ENCODE assay signal across 8 cellular contexts in the genomic region with DNA sequence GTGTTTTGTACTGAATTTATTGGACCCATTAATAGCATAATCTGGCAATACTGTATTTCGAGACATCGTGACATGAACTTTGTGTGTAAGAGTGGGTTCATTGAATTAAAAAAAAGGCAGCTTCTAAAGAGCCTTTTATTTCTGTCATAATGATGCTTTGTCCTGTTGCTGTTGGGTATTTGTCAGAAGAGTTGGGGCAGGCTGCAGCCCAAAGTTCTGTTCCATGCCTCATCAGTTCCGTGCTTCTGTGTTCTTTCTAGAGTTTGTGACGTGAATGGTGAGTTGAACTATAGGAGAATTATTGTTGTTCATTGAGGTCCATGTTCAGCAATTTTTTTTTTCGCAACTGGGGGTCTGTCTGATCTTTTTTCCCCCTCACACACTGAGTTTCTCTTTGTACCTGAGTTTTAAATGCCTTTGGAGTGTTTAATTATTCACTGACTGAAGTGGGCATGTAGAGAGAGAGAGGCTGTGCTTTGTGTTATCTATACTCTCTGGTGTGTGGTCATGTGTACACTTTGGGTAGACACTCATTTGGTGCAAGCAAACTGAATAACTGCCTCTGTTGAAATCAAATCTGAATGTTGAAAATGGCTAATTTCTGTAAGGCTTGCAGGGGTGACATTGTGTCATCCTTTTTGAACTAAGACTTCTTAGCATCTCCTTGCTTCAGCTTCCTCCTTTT.
DNase-seq lines count a peak whose midpoint lies in the region; ATAC-seq and TF ChIP-seq lines count a peak whose summit lies in the region.

No MANE protein-coding gene starts in this region.

- no peaks in the 10 kb centered on the region for H3K27me3 ChIP-seq in SK-N-SH (ENCODE audit: insufficient read depth)
- H3K27me3 ChIP-seq in hepatocyte: no peaks in the 10 kb centered on the region
- H3K27me3 ChIP-seq in stomach: no peaks in the 10 kb centered on the region
- H3K27me3 ChIP-seq in endodermal cell (ENCODE audit: control insufficient read depth, insufficient read depth, low read length, poor library complexity, severe bottlenecking): no peaks in the 10 kb centered on the region

- H3K4me3 Mint-ChIP-seq in activated B cell treated with CpG ODN at 0.5 μM for 24 hours: peak overlapping the region; percentile 85
- H3K4me3 Mint-ChIP-seq in endodermal cell: no peak overlapping the region

- H3K9ac ChIP-seq in SK-N-SH (peak overlapping the region; percentile 16; the same call in 1 of the 2 replicates), endodermal cell (ENCODE audit: extremely low read depth, low read length, poor library complexity, severe bottlenecking) (no peak overlapping the region)

- H3K9me3 Mint-ChIP-seq in activated B cell treated with CpG ODN at 0.5 μM for 24 hours: peaks cover 6% of the 10 kb centered on the region
- H3K9me3 Mint-ChIP-seq in endodermal cell: no peaks in the 10 kb centered on the region

- H2AFZ ChIP-seq in SK-N-SH (ENCODE audit: low read depth) (0 out of 2 replicates have a peak overlapping the region, but pooled peaks have one; percentile 2), hepatocyte (no peak overlapping the region)

- no peaks in the 10 kb centered on the region for H3K36me3 ChIP-seq in SK-N-SH (replicated peaks in 1 of 2; ENCODE audit: control insufficient read depth in 1 of 2, insufficient read depth in 2 of 2, low read length in 1 of 2)
- no peaks in the 10 kb centered on the region for H3K36me3 ChIP-seq in hepatocyte (replicated peaks; ENCODE audit: insufficient read depth, low read depth)
- no peaks in the 10 kb centered on the region for H3K36me3 ChIP-seq in stomach
- no peaks in the 10 kb centered on the region for H3K36me3 ChIP-seq in endodermal cell (ENCODE audit: control insufficient read depth, insufficient read depth, low read length)

- peaks cover 30% of the 10 kb centered on the region for H3F3A ChIP-seq in SK-N-SH (replicated peaks; ENCODE audit: insufficient read depth)

- H3K4me1 Mint-ChIP-seq in activated B cell treated with CpG ODN at 0.5 μM for 24 hours (peaks cover 89% of the 10 kb centered on the region), endodermal cell (peaks cover 75% of the 10 kb centered on the region)

- H3K4me1 ChIP-seq in SK-N-SH (ENCODE audit: control insufficient read depth in 1 of 2, insufficient read depth in 2 of 2, low read depth in 1 of 2, low read length in 1 of 2) (peaks cover 30 to 80% of the 10 kb centered on the region in 2 experiments), hepatocyte (ENCODE audit: insufficient read depth) (peaks cover 75% of the 10 kb centered on the region), stomach (peaks cover 46 to 93% (median 70%) of the 10 kb centered on the region in 4 donors), endodermal cell (ENCODE audit: control insufficient read depth, insufficient read depth, low read length) (peaks cover 44% of the 10 kb centered on the region)

- H4K20me1 ChIP-seq in SK-N-SH (ENCODE audit: insufficient read depth) (peaks cover 5% of the 10 kb centered on the region; the same call in 1 of the 2 replicates), hepatocyte (ENCODE audit: insufficient read depth, poor library complexity, severe bottlenecking) (no peaks in the 10 kb centered on the region)

- H3K4me2 ChIP-seq in SK-N-SH (peak overlapping the region; percentile 36; the same call in 1 of the 2 replicates), hepatocyte (peak overlapping the region; percentile 73)

- TF ChIP-seq RAD21 in SK-N-SH (IDR thresholded peaks at IDR 0.05; ENCODE audit: low read length): no peak

- no peak for TF ChIP-seq POLR2A in stomach (IDR thresholded peaks at IDR 0.05)

- H3K27me3 Mint-ChIP-seq in activated B cell treated with CpG ODN at 0.5 μM for 24 hours (no peaks in the 10 kb centered on the region), endodermal cell (ENCODE audit: insufficient read depth) (no peaks in the 10 kb centered on the region)

- intact Hi-C loops in activated B cell treated with CpG ODN at 0.5 μM for 24 hours (cut with micrococcal nuclease): loop anchor here (1.0 to 5.0 kb wide), 6 partner anchors 8 to 150 kb away; no protein-coding TSS in a partner anchor
- intact Hi-C loops in stomach (cut with DNase I; ENCODE audit: low total_unique reads): no loop called here

- CTCF ChIA-PET in SK-N-SH (lab: Yijun Ruan, JAX) (interaction anchor here (2.1 kb wide), 1 partner anchor 193 kb away, joined by 6 read pairs; no protein-coding TSS in a partner anchor), activated B cell treated with CpG ODN at 0.5 μM for 24 hours (lab: Charles Lee) (interaction anchor here (0.7 to 2.0 kb wide), 5 partner anchors 8 to 194 kb away, joined by 3 to 5 read pairs (median 3); no protein-coding TSS in a partner anchor)

- TF ChIP-seq CTCF in SK-N-SH (IDR thresholded peaks at IDR 0.05): no peak
- no peak for TF ChIP-seq CTCF in activated B cell treated with CpG ODN at 0.5 μM for 24 hours (IDR thresholded peaks at IDR 0.05)
- no peak for TF ChIP-seq CTCF in hepatocyte (IDR thresholded peaks at IDR 0.05; ENCODE audit: poor library complexity)
- TF ChIP-seq CTCF in stomach (IDR thresholded peaks at IDR 0.05): no peak
- no peak for TF ChIP-seq CTCF in endodermal cell (conservative IDR thresholded peaks at IDR 0.05)

- POLR2A ChIA-PET in SK-N-SH (lab: Yijun Ruan, JAX) (no interaction called here), activated B cell treated with CpG ODN at 0.5 μM for 24 hours (lab: Charles Lee) (interaction anchor here (1.0 to 6.0 kb wide), 7 partner anchors 9 to 227 kb away, joined by 3 to 71 read pairs (median 4); partner anchors contain the start of genes ADD3 and SMNDC1)

- peaks cover 29% of the 10 kb centered on the region for H3K79me2 ChIP-seq in SK-N-SH (ENCODE audit: insufficient read depth)
- peaks cover 88% of the 10 kb centered on the region for H3K79me2 ChIP-seq in hepatocyte

- no peak for DNase-seq in SK-N-SH
- DNase-seq in activated B cell treated with CpG ODN at 0.5 μM for 24 hours: no peak
- no peak for DNase-seq in hepatocyte (ENCODE audit: low spot score)
- DNase-seq in stomach: no peak
- no peak for DNase-seq in endodermal cell

- WGBS in SK-N-SH (ENCODE audit: low lambda C conversion rate): 89% methylated on average over 5 of the region's 5 CpGs
- WGBS in hepatocyte (ENCODE audit: low lambda C conversion rate, missing lambda C conversion rate): 65% methylated on average over 5 of the region's 5 CpGs
- 50 to 62% (median 53%) methylated on average over 5 of the region's 5 CpGs for WGBS in stomach, 5 donors
- 90 to 96% methylated on average over 2 to 4 of the region's 5 CpGs for WGBS in endodermal cell (ENCODE audit: insufficient coverage in 1 of 2, insufficient read length in 1 of 2), 2 experiments

- no peak for TF ChIP-seq EP300 in SK-N-SH (IDR thresholded peaks at IDR 0.05; ENCODE audit: borderline replicate concordance in 1 of 2, low read depth in 1 of 2, low read length in 1 of 2)
- TF ChIP-seq EP300 in stomach (IDR thresholded peaks at IDR 0.05): no peak

- no peak for ATAC-seq in SK-N-SH treated with all-trans-retinoic acid at 6 μM for 48 hours
- ATAC-seq in activated B cell treated with CpG ODN at 0.5 μM for 24 hours (ENCODE audit: low read depth): peak; percentile 49
- no peak for ATAC-seq in GM21723 (IDR thresholded peaks at IDR 0.05; ENCODE audit: unreplicated experiment)
- no peak for ATAC-seq in GM21360 (IDR thresholded peaks at IDR 0.05; ENCODE audit: unreplicated experiment)

- H3K27ac Mint-ChIP-seq in activated B cell treated with CpG ODN at 0.5 μM for 24 hours: peak overlapping the region; percentile 99
- H3K27ac Mint-ChIP-seq in endodermal cell: no peak overlapping the region

- H3K9me3 ChIP-seq in SK-N-SH (no peaks in the 10 kb centered on the region), hepatocyte (ENCODE audit: low read depth) (no peaks in the 10 kb centered on the region), stomach (no peaks in the 10 kb centered on the region), endodermal cell (ENCODE audit: control insufficient read depth, low read length) (no peaks in the 10 kb centered on the region)

- peaks cover 9% of the 10 kb centered on the region for H3K36me3 Mint-ChIP-seq in activated B cell treated with CpG ODN at 0.5 μM for 24 hours (ENCODE audit: low read depth)
- no peaks in the 10 kb centered on the region for H3K36me3 Mint-ChIP-seq in endodermal cell (ENCODE audit: low read depth)

- H3K9me2 ChIP-seq in SK-N-SH (no peaks in the 10 kb centered on the region), hepatocyte (replicated peaks; ENCODE audit: insufficient read depth) (no peaks in the 10 kb centered on the region)

- no peak overlapping the region for H3K4me3 ChIP-seq in SK-N-SH (ENCODE audit: low read depth in 2 of 2, low read length in 1 of 2)
- H3K4me3 ChIP-seq in hepatocyte: peak overlapping the region; percentile 11
- H3K4me3 ChIP-seq in stomach: peak overlapping the region in 1 of 4 donors; percentile 4
- no peak overlapping the region for H3K4me3 ChIP-seq in endodermal cell (ENCODE audit: low read length)

- peak overlapping the region; percentile 72 to 75 for H3K27ac ChIP-seq in SK-N-SH (ENCODE audit: low read depth in 2 of 2, low read length in 1 of 2)
- peak overlapping the region; percentile 75 for H3K27ac ChIP-seq in hepatocyte
- H3K27ac ChIP-seq in stomach: peak overlapping the region; percentile 61 to 88 (median 78)
- no peak overlapping the region for H3K27ac ChIP-seq in endodermal cell (ENCODE audit: low read depth, low read length)

TF ChIP-seq in SK-N-SH treated with all-trans-retinoic acid at 6 μM for 48 hours, 23 proteins besides CTCF, POLR2A, EP300 and RAD21:
- no peak for TF ChIP-seq CSRNP3 (CRISPR knock-in tag; IDR thresholded peaks at IDR 0.05)
- no peak for TF ChIP-seq TOX (CRISPR knock-in tag; IDR thresholded peaks at IDR 0.05; ENCODE audit: borderline replicate concordance)
- TF ChIP-seq ZNF70 (CRISPR knock-in tag; IDR thresholded peaks at IDR 0.05): no peak
- no peak for TF ChIP-seq TCF4 (CRISPR knock-in tag; IDR thresholded peaks at IDR 0.05; ENCODE audit: borderline replicate concordance)
